9 cellular contexts compared by ENCODE assay signal in the genomic region with DNA sequence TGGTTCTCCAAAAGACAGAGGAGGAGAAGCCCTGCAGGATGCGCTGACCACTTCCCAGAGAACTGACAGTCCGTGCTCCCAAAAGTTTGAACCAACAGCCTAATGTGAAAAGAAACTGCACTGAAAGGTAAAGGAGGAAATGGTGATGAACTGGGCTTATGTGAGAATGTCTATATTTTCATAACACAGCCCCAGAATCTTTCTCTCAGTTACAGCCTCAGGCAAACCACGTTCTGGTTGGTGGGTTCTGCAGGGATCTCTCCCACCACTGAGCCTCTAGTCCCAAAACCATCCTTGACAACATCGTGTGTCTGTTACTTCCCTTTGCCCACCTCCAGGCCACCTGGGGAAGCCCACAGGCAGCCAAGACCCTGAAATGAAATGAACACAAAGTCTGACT.
DNase-seq lines count a peak whose midpoint lies in the region; ATAC-seq lines count a peak whose summit lies in the region.
"Had no signal": no experiment of that assay in that cellular context is flagged by ENCODE, and none has a peak within 500 bp of the region (broad histone marks: within the 10 kb centered on the region; RNA-seq: fewer than 3 reads in every experiment).

No MANE protein-coding gene starts in this region.

- peaks cover 24% of the 10 kb centered on the region for H3K4me1 Mint-ChIP-seq in memory B cell

- H3K27ac Mint-ChIP-seq in memory B cell = no peak overlapping the region

- no peaks in the 10 kb centered on the region for H4K20me1 ChIP-seq in BLaER1 treated with 17β-estradiol and CSF1 and Interleukin-3, amounts not matched to agents 10 nM and 100 nM

- no peaks in the 10 kb centered on the region for H3K27me3 ChIP-seq in BLaER1 treated with 17β-estradiol and CSF1 and Interleukin-3, amounts not matched to agents 10 nM and 100 nM

- H3K4me3 ChIP-seq in BLaER1 treated with 17β-estradiol and CSF1 and Interleukin-3, amounts not matched to agents 10 nM and 100 nM = no peak overlapping the region

- peak overlapping the region; percentile 76 to 97 (median 87) for H3K4me2 ChIP-seq in BLaER1 treated with 17β-estradiol and CSF1 and Interleukin-3, amounts not matched to agents 10 nM and 100 nM

- peaks cover 0 to 21% (median 0%) of the 10 kb centered on the region in 11 experiments; a peak in 4 of 22 replicates for H3K36me3 ChIP-seq in BLaER1 treated with 17β-estradiol and CSF1 and Interleukin-3, amounts not matched to agents 10 nM and 100 nM

- H3K27me3 Mint-ChIP-seq in memory B cell = no peaks in the 10 kb centered on the region

- H3K27ac ChIP-seq in BLaER1 treated with 17β-estradiol and CSF1 and Interleukin-3, amounts not matched to agents 10 nM and 100 nM = peak overlapping the region; percentile 52 to 74 (median 70); a peak in 19 of 22 replicates

- H3K4me1 ChIP-seq in BLaER1 treated with 17β-estradiol and CSF1 and Interleukin-3, amounts not matched to agents 10 nM and 100 nM = peaks cover 33 to 57% (median 38%) of the 10 kb centered on the region in 10 experiments

- H3K9me3 ChIP-seq in BLaER1 treated with 17β-estradiol and CSF1 and Interleukin-3, amounts not matched to agents 10 nM and 100 nM (replicated peaks in 1 of 11) = no peaks in the 10 kb centered on the region

- no peak for DNase-seq in memory B cell (ENCODE audit: low spot score in 2 of 2)
- no peak for DNase-seq in islet precursor cell
- DNase-seq in hippocampal formation (lab: John Stamatoyannopoulos, UW) = no peak
- no peak for DNase-seq in ecto neural progenitor cell (ENCODE audit: low spot score)
- DNase-seq: naive B cell had no signal

- peak overlapping the region in 5 of 11 experiments; percentile 43 to 62 (median 60); a peak in 7 of 22 replicates for H3K9ac ChIP-seq in BLaER1 treated with 17β-estradiol and CSF1 and Interleukin-3, amounts not matched to agents 10 nM and 100 nM

- peak overlapping the region; percentile 25 for H3K4me3 Mint-ChIP-seq in memory B cell

- no peaks in the 10 kb centered on the region for H3K36me3 Mint-ChIP-seq in memory B cell
- H3K36me3 Mint-ChIP-seq: naive B cell had no signal

- ATAC-seq in GM21360 (IDR thresholded peaks at IDR 0.05; ENCODE audit: unreplicated experiment) (peak; percentile 28), HG03571 (IDR thresholded peaks at IDR 0.05; ENCODE audit: unreplicated experiment) (peak; percentile 35), memory B cell (ENCODE audit: low read depth) (no peak), GM18873 (IDR thresholded peaks at IDR 0.05; ENCODE audit: low FRiP score, unreplicated experiment) (no peak)

- no peaks in the 10 kb centered on the region for H3K9me3 Mint-ChIP-seq in memory B cell
- H3K9me3 Mint-ChIP-seq: naive B cell had no signal

Comparison
In these comparisons a context has a peak if more than half of its experiments do, and no peak if none do; other contexts are left out.
1. ATAC-seq: peak in GM21360 (single experiment) and HG03571 (single experiment); none in memory B cell (single experiment) and GM18873 (single experiment).